In genomic region chr16:29876578-29877249, GRCh38 we compare ENCODE assay signal across 9 cellular contexts. TPM values are rescaled to one million over a fixed set of nuclear protein-coding genes. Genes with fewer than 3 reads are reported as not detected.
DNase-seq lines count a peak whose midpoint lies in the region; ATAC-seq, FAIRE-seq and TF ChIP-seq lines count a peak whose summit lies in the region.
"Had no signal": no experiment of that assay in that cellular context is flagged by ENCODE, and none has a peak within 500 bp of the region (broad histone marks: within the 10 kb centered on the region; RNA-seq: fewer than 3 reads in every experiment).

No MANE protein-coding gene starts in this region.

- peak; percentile 66 for ATAC-seq in activated CD8-positive, alpha-beta memory T cell treated with anti-CD3 and anti-CD28 coated beads, Interleukin-2, amount 10 ng/mL, durations not matched to agents 7 days and 5 days
- ATAC-seq in HG03457 (IDR thresholded peaks at IDR 0.05; ENCODE audit: unreplicated experiment) (no peak), esophagus mucosa (no peak)

- H3K27ac Mint-ChIP-seq in activated CD8-positive, alpha-beta memory T cell treated with anti-CD3 and anti-CD28 coated beads, Interleukin-2, amount 10 ng/mL, durations not matched to agents 7 days and 5 days: no peak overlapping the region

- peak overlapping the region; percentile 33 for H3K4me3 ChIP-seq in fibroblast of the aortic adventitia (ENCODE audit: low read depth, low read length)

- DNase-seq in GM10248 (ENCODE audit: extremely low spot score) (peak; percentile 34), fibroblast of the aortic adventitia (ENCODE audit: low read depth) (no peak), SIG-M5 (lab: John Stamatoyannopoulos, UW) (no peak), RCC 7860 (ENCODE audit: low spot score) (no peak)
- no peak for DNase-seq in activated CD8-positive, alpha-beta memory T cell treated with anti-CD3 and anti-CD28 coated beads, Interleukin-2, amount 10 ng/mL, durations not matched to agents 7 days and 5 days
- peak; percentile 27 for DNase-seq in stimulated activated CD4-positive, alpha-beta T cell treated with anti-CD3 and anti-CD28 coated beads, Interleukin-1b, Interleukin-23, amount 100 ng/mL, for 48 hours

- H3K36me3 Mint-ChIP-seq in activated CD8-positive, alpha-beta memory T cell treated with anti-CD3 and anti-CD28 coated beads, Interleukin-2, amount 10 ng/mL, durations not matched to agents 7 days and 5 days: no peaks in the 10 kb centered on the region

- H3K27me3 Mint-ChIP-seq in activated CD8-positive, alpha-beta memory T cell treated with anti-CD3 and anti-CD28 coated beads, Interleukin-2, amount 10 ng/mL, durations not matched to agents 7 days and 5 days: peaks cover 38% of the 10 kb centered on the region

- no peak for FAIRE-seq in RCC 7860 (lab: Jason Lieb, UNC)
- FAIRE-seq: islet of Langerhans had no signal

- peaks cover 14% of the 10 kb centered on the region for H3K4me1 Mint-ChIP-seq in activated CD8-positive, alpha-beta memory T cell treated with anti-CD3 and anti-CD28 coated beads, Interleukin-2, amount 10 ng/mL, durations not matched to agents 7 days and 5 days

- no peaks in the 10 kb centered on the region for H3K9me3 Mint-ChIP-seq in activated CD8-positive, alpha-beta memory T cell treated with anti-CD3 and anti-CD28 coated beads, Interleukin-2, amount 10 ng/mL, durations not matched to agents 7 days and 5 days (ENCODE audit: low read depth)

- no peak for TF ChIP-seq CTCF in GM10248 (IDR thresholded peaks at IDR 0.05; ENCODE audit: control extremely low read depth, extremely low read depth, low read depth, missing control alignments)
- TF ChIP-seq CTCF in fibroblast of the aortic adventitia (IDR thresholded peaks at IDR 0.05; ENCODE audit: insufficient read depth, low read length): no peak

- peak overlapping the region; percentile 54 for H3K4me3 Mint-ChIP-seq in activated CD8-positive, alpha-beta memory T cell treated with anti-CD3 and anti-CD28 coated beads, Interleukin-2, amount 10 ng/mL, durations not matched to agents 7 days and 5 days

- POLR2A ChIA-PET in GM10248 (lab: Yijun Ruan, JAX): no interaction called here

- CTCF ChIA-PET in GM10248 (lab: Yijun Ruan, JAX): interaction anchor here (1.2 to 1.7 kb wide), 3 partner anchors 13 to 156 kb away, joined by 4 to 8 read pairs (median 4); partner anchors contain the start of gene CDIPT
- CTCF ChIA-PET in activated CD8-positive, alpha-beta memory T cell treated with anti-CD3 and anti-CD28 coated beads, Interleukin-2, amount 10 ng/mL, durations not matched to agents 7 days and 5 days (lab: Charles Lee): interaction anchor here (0.7 to 2.2 kb wide), 3 partner anchors 9 to 40 kb away, joined by 3 to 7 read pairs (median 6); no protein-coding TSS in a partner anchor

RNA-seq across cellular contexts. Expression of gene CDIPT, which starts 13.7 kb away (rescaled TPM):
- 10 to 100 TPM; 52.0 to 62.0 TPM for total RNA-seq in activated CD8-positive, alpha-beta memory T cell treated with anti-CD3 and anti-CD28 coated beads, Interleukin-2, amount 10 ng/mL, durations not matched to agents 7 days and 5 days
- 66.2 and 79.2 TPM in 2 replicates for total RNA-seq in fibroblast of the aortic adventitia (ENCODE audit: low replicate concordance)
- total RNA-seq in esophagus mucosa: 36.9 TPM

RNA-seq across cellular contexts. Expression of gene SEZ6L2, which starts 22.6 kb away (rescaled TPM):
- total RNA-seq in activated CD8-positive, alpha-beta memory T cell treated with anti-CD3 and anti-CD28 coated beads, Interleukin-2, amount 10 ng/mL, durations not matched to agents 7 days and 5 days: under 1 TPM in 1 of 2 experiments, not detected in 1; 0.09 TPM
- total RNA-seq in fibroblast of the aortic adventitia (ENCODE audit: low replicate concordance) (1.4 and 12.3 TPM in 2 replicates), esophagus mucosa (2.9 TPM)

RNA-seq across cellular contexts. Expression of gene ASPHD1, which starts 23.6 kb away (rescaled TPM):
- total RNA-seq in activated CD8-positive, alpha-beta memory T cell treated with anti-CD3 and anti-CD28 coated beads, Interleukin-2, amount 10 ng/mL, durations not matched to agents 7 days and 5 days: under 1 TPM in 1 of 2 experiments, not detected in 1; 0.33 TPM
- total RNA-seq in fibroblast of the aortic adventitia (ENCODE audit: low replicate concordance): 0.98 and 1.5 TPM in 2 replicates
- total RNA-seq in esophagus mucosa: 1.00 TPM

RNA-seq across cellular contexts. Expression of gene KCTD13, which starts 49.3 kb away (rescaled TPM):
- total RNA-seq in activated CD8-positive, alpha-beta memory T cell treated with anti-CD3 and anti-CD28 coated beads, Interleukin-2, amount 10 ng/mL, durations not matched to agents 7 days and 5 days: 10 to 100 TPM; 44.6 to 48.4 TPM
- total RNA-seq in fibroblast of the aortic adventitia (ENCODE audit: low replicate concordance): 12.5 and 41.9 TPM in 2 replicates
- 11.1 TPM for total RNA-seq in esophagus mucosa

RNA-seq across cellular contexts. Expression of gene MVP, which starts 56.5 kb away (rescaled TPM):
- 100 to 1,000 TPM; 110 to 123 TPM for total RNA-seq in activated CD8-positive, alpha-beta memory T cell treated with anti-CD3 and anti-CD28 coated beads, Interleukin-2, amount 10 ng/mL, durations not matched to agents 7 days and 5 days
- total RNA-seq in fibroblast of the aortic adventitia (ENCODE audit: low replicate concordance): 202 and 275 TPM in 2 replicates
- 67.9 TPM for total RNA-seq in esophagus mucosa

Comparison
In these comparisons a context has a peak if more than half of its experiments do, and no peak if none do; other contexts are left out.
1. DNase-seq: peak in GM10248 (single experiment) and stimulated activated CD4-positive, alpha-beta T cell treated with anti-CD3 and anti-CD28 coated beads, Interleukin-1b, Interleukin-23, amount 100 ng/mL, for 48 hours (single experiment); none in activated CD8-positive, alpha-beta memory T cell treated with anti-CD3 and anti-CD28 coated beads, Interleukin-2, amount 10 ng/mL, durations not matched to agents 7 days and 5 days (single experiment), fibroblast of the aortic adventitia (single experiment), SIG-M5 (single experiment) and RCC 7860 (single experiment).